Comparison of ENCODE assay signal across 8 cellular contexts in the genomic region with DNA sequence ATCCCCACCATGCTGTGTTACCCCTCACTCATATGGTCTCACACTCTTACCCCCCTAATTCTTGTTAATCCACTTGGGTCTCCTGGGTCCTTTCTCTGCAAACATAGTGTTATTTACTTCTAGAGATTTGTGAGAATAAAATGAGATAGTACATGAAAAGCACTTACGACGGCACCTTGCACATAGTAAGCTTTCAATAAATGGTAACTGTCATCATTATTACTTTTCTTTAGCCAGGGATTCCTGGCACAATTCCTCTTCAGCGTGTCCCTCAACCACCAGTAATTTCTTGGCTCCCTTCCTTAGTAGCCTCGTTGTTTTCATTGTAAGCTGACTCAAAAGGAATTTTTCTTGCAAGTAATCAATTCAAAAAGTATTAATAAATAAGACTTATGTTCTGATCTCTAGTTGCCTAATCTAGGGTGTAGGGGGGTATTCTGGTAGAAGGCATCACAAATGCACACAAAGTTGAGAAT. TPM values are rescaled to one million over a fixed set of nuclear protein-coding genes. Genes with fewer than 3 reads are reported as not detected.
DNase-seq lines count a peak whose midpoint lies in the region; ATAC-seq and TF ChIP-seq lines count a peak whose summit lies in the region.

No MANE protein-coding gene starts in this region.

- CTCF ChIA-PET in activated CD4-positive, alpha-beta T cell treated with anti-CD3 and anti-CD28 coated beads for 36 hours (lab: Charles Lee): interaction anchor here (0.5 to 0.8 kb wide), 2 partner anchors 13 to 22 kb away, joined by 3 read pairs; no protein-coding TSS in a partner anchor
- CTCF ChIA-PET in activated CD4-positive, alpha-beta memory T cell treated with anti-CD3 and anti-CD28 coated beads for 36 hours (lab: Charles Lee): no interaction called here

- peaks cover 0 to 6% (median 0%) of the 10 kb centered on the region in 4 donors for H3K9me3 ChIP-seq in stomach

- peaks cover 16% of the 10 kb centered on the region for H3K4me1 Mint-ChIP-seq in activated CD4-positive, alpha-beta T cell treated with anti-CD3 and anti-CD28 coated beads for 36 hours
- H3K4me1 Mint-ChIP-seq in activated CD4-positive, alpha-beta memory T cell treated with anti-CD3 and anti-CD28 coated beads for 36 hours (ENCODE audit: low read depth): peaks cover 15% of the 10 kb centered on the region

- 11 to 49% (median 32%) methylated on average over 4 of the region's 4 CpGs for WGBS in stomach, 5 donors

- H3K4me3 Mint-ChIP-seq in activated CD4-positive, alpha-beta T cell treated with anti-CD3 and anti-CD28 coated beads for 36 hours: peak overlapping the region; percentile 90
- H3K4me3 Mint-ChIP-seq in activated CD4-positive, alpha-beta memory T cell treated with anti-CD3 and anti-CD28 coated beads for 36 hours: peak overlapping the region; percentile 91

- no peak for ATAC-seq in activated CD4-positive, alpha-beta T cell treated with anti-CD3 and anti-CD28 coated beads for 36 hours
- ATAC-seq in HG02884 (IDR thresholded peaks at IDR 0.05; ENCODE audit: unreplicated experiment): no peak

- H3K27me3 Mint-ChIP-seq in activated CD4-positive, alpha-beta T cell treated with anti-CD3 and anti-CD28 coated beads for 36 hours: no peaks in the 10 kb centered on the region
- no peaks in the 10 kb centered on the region for H3K27me3 Mint-ChIP-seq in activated CD4-positive, alpha-beta memory T cell treated with anti-CD3 and anti-CD28 coated beads for 36 hours

- TF ChIP-seq POLR2A in stomach (IDR thresholded peaks at IDR 0.05): no peak

- no peaks in the 10 kb centered on the region for H3K27me3 ChIP-seq in stomach

- peaks cover 0 to 17% (median 6%) of the 10 kb centered on the region in 4 donors for H3K4me1 ChIP-seq in stomach

- no peaks in the 10 kb centered on the region for H3K36me3 Mint-ChIP-seq in activated CD4-positive, alpha-beta T cell treated with anti-CD3 and anti-CD28 coated beads for 36 hours (ENCODE audit: low read depth)
- H3K36me3 Mint-ChIP-seq in activated CD4-positive, alpha-beta memory T cell treated with anti-CD3 and anti-CD28 coated beads for 36 hours: no peaks in the 10 kb centered on the region

- H3K36me3 ChIP-seq in stomach: no peaks in the 10 kb centered on the region

- H3K4me3 ChIP-seq in iPS-11a (ENCODE audit: low read depth, low read length) (peak overlapping the region; percentile 10), stomach (peak overlapping the region; percentile 56 to 76 (median 68))

- no peak for TF ChIP-seq EP300 in stomach (IDR thresholded peaks at IDR 0.05)

- peak overlapping the region; percentile 79 for H3K27ac Mint-ChIP-seq in activated CD4-positive, alpha-beta T cell treated with anti-CD3 and anti-CD28 coated beads for 36 hours
- H3K27ac Mint-ChIP-seq in activated CD4-positive, alpha-beta memory T cell treated with anti-CD3 and anti-CD28 coated beads for 36 hours: peak overlapping the region; percentile 90

- POLR2A ChIA-PET in activated CD4-positive, alpha-beta T cell treated with anti-CD3 and anti-CD28 coated beads for 36 hours (lab: Charles Lee): no interaction called here
- POLR2A ChIA-PET in activated CD4-positive, alpha-beta memory T cell treated with anti-CD3 and anti-CD28 coated beads for 36 hours (lab: Charles Lee): interaction anchor here (1.0 kb wide), 1 partner anchor 30 kb away, joined by 3 read pairs; a partner anchor contains a TSS

- no peaks in the 10 kb centered on the region for H3K9me3 Mint-ChIP-seq in activated CD4-positive, alpha-beta T cell treated with anti-CD3 and anti-CD28 coated beads for 36 hours (ENCODE audit: low read depth)
- no peaks in the 10 kb centered on the region for H3K9me3 Mint-ChIP-seq in activated CD4-positive, alpha-beta memory T cell treated with anti-CD3 and anti-CD28 coated beads for 36 hours

- intact Hi-C loops in activated CD4-positive, alpha-beta T cell treated with anti-CD3 and anti-CD28 coated beads for 36 hours (cut with DNase I, micrococcal nuclease): loop anchor here in 1 of 2 experiments (1.0 to 10.0 kb wide), 3 partner anchors 15 to 656 kb away; a partner anchor contains a TSS
- intact Hi-C loops in activated CD4-positive, alpha-beta memory T cell treated with anti-CD3 and anti-CD28 coated beads for 36 hours (cut with micrococcal nuclease): loop anchor here (1.0 to 10.0 kb wide), 5 partner anchors 30 to 336 kb away; a partner anchor contains a TSS
- intact Hi-C loops in stomach (cut with DNase I; ENCODE audit: low total_unique reads): no loop called here

- no peak for DNase-seq in activated CD4-positive, alpha-beta T cell treated with anti-CD3 and anti-CD28 coated beads for 36 hours
- no peak for DNase-seq in activated CD4-positive, alpha-beta T cell treated with anti-CD3 and anti-CD28 coated beads, Interleukin-2, amount 50 U/mL, for 48 hours
- no peak for DNase-seq in activated CD4-positive, alpha-beta memory T cell treated with anti-CD3 and anti-CD28 coated beads for 36 hours
- no peak for DNase-seq in stomach
- no peak for DNase-seq in NOMO-1 treated with DMSO at 0.1 percent for 48 hours (lab: John Stamatoyannopoulos, UW; ENCODE audit: unreplicated experiment)
- DNase-seq in NCI-H1417 treated with DMSO at 0.1 percent for 48 hours (lab: John Stamatoyannopoulos, UW): no peak

- peak overlapping the region in 3 of 5 donors; percentile 85 to 90 (median 89) for H3K27ac ChIP-seq in stomach

- no peak for TF ChIP-seq CTCF in stomach (IDR thresholded peaks at IDR 0.05)

RNA-seq across cellular contexts. Expression of a gene that starts 30.1 kb away (rescaled TPM):
- total RNA-seq in activated CD4-positive, alpha-beta T cell treated with anti-CD3 and anti-CD28 coated beads for 36 hours: 100 to 1,000 TPM; 320 to 414 TPM
- 100 to 1,000 TPM; 269 to 271 TPM for total RNA-seq in activated CD4-positive, alpha-beta memory T cell treated with anti-CD3 and anti-CD28 coated beads for 36 hours
- 100 to 1,000 TPM in 4 of 5 donors, 10 to 100 TPM in 1; 68.1 to 245 (median 137) TPM for total RNA-seq in stomach
- 100 to 1,000 TPM in 1 of 3 donors, 10 to 100 TPM in 2; 72.6 to 130 (median 93.1) TPM for polyA plus RNA-seq in stomach
